ENCODE assay signal across 8 cellular contexts in the genomic region with DNA sequence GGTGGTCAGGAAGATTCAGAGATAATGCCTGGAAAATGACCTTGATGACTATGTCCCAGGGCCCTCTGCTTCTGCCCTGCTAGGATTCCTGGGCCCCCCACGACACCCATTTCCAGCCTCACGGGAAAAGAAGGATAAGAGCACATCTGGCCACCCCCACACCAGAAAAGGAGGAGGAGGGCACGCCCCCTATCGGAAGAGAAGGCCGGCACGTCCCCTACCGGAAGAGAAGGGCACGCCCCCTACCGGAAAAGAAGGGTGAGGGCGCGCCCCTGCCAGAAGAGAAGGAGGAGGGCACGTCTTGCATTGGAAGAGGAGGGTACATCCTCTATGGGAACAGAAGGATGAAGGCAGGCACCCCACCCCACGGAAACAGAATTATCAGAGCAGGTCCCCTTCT.
DNase-seq lines count a peak whose midpoint lies in the region; ATAC-seq and TF ChIP-seq lines count a peak whose summit lies in the region.

No MANE protein-coding gene starts in this region.

- peak; percentile 64 for TF ChIP-seq CTCF in GM12865 (IDR thresholded peaks at IDR 0.05; ENCODE audit: insufficient read depth, low read depth, low read length, missing control alignments)
- peak; percentile 87 for TF ChIP-seq CTCF in fibroblast of villous mesenchyme (IDR thresholded peaks at IDR 0.05; ENCODE audit: insufficient read depth, low read depth, low read length)

- H3K4me3 ChIP-seq in GM12865 (ENCODE audit: low read depth, low read length) (no peak overlapping the region), fibroblast of villous mesenchyme (ENCODE audit: low read depth, low read length) (no peak overlapping the region)

- DNase-seq in GM12865 (ENCODE audit: low read depth) (peak; percentile 66), NCI-H82 (lab: John Stamatoyannopoulos, UW) (peak; percentile 88), fibroblast of villous mesenchyme (ENCODE audit: low read depth) (peak; percentile 56), occipital lobe (lab: John Stamatoyannopoulos, UW) (no peak), A172 (ENCODE audit: low spot score) (no peak)
- DNase-seq in activated CD8-positive, alpha-beta memory T cell treated with anti-CD3 and anti-CD28 coated beads, Interleukin-2, amount 50 U/mL, for 48 hours, result peak; percentile 81
- peak; percentile 16 to 63 (median 40) for DNase-seq in stimulated activated CD4-positive, alpha-beta T cell treated with anti-CD3 and anti-CD28 coated beads, Interleukin-1b, Interleukin-23, amount 100 ng/mL, for 24 hours (ENCODE audit: low read depth in 4 of 4, low spot score in 1 of 4)

- no peak for ATAC-seq in GM18502 (IDR thresholded peaks at IDR 0.05; ENCODE audit: poor library complexity, unreplicated experiment)

Comparison
In these comparisons a context has a peak if more than half of its experiments do, and no peak if none do; other contexts are left out.
1. DNase-seq: peak in GM12865 (single experiment), NCI-H82 (single experiment), activated CD8-positive, alpha-beta memory T cell treated with anti-CD3 and anti-CD28 coated beads, Interleukin-2, amount 50 U/mL, for 48 hours (single experiment), fibroblast of villous mesenchyme (single experiment) and stimulated activated CD4-positive, alpha-beta T cell treated with anti-CD3 and anti-CD28 coated beads, Interleukin-1b, Interleukin-23, amount 100 ng/mL, for 24 hours (4 of 4); none in occipital lobe (single experiment) and A172 (single experiment).